ENCODE assay signal across 10 cellular contexts in genomic region chr5:137142371-137143243, GRCh38.
DNase-seq lines count a peak whose midpoint lies in the region; ATAC-seq and TF ChIP-seq lines count a peak whose summit lies in the region.
"Had no signal": no experiment of that assay in that cellular context is flagged by ENCODE, and none has a peak within 500 bp of the region (broad histone marks: within the 10 kb centered on the region; RNA-seq: fewer than 3 reads in every experiment).

No MANE protein-coding gene starts in this region.

- DNase-seq in Right ventricle myocardium inferior (ENCODE audit: missing footprints) (no peak), cardiac septum (ENCODE audit: low spot score) (no peak), M059J (ENCODE audit: low read depth) (peak; percentile 96), fibroblast of the aortic adventitia (ENCODE audit: low read depth) (peak; percentile 91), upper lobe of right lung (no peak), T-helper 2 cell (no peak), DMS53 treated with DMSO at 0.1 percent for 48 hours (lab: John Stamatoyannopoulos, UW; ENCODE audit: unreplicated experiment) (no peak)

- intact Hi-C loops in Right ventricle myocardium inferior (cut with DNase I) (no loop called here), cardiac septum (cut with DNase I) (no loop called here), upper lobe of right lung (cut with DNase I) (no loop called here)

- H3K4me3 ChIP-seq in fibroblast of the aortic adventitia (ENCODE audit: low read depth, low read length) (no peak overlapping the region), upper lobe of right lung (no peak overlapping the region)

- no peaks in the 10 kb centered on the region for H3K4me1 ChIP-seq in upper lobe of right lung

- TF ChIP-seq CTCF in fibroblast of the aortic adventitia (IDR thresholded peaks at IDR 0.05; ENCODE audit: insufficient read depth, low read length) (no peak), upper lobe of right lung (IDR thresholded peaks at IDR 0.05) (no peak)

- H3K36me3 ChIP-seq in upper lobe of right lung = no peaks in the 10 kb centered on the region

- ATAC-seq in Right ventricle myocardium inferior (peak; percentile 61), upper lobe of right lung (peak; percentile 55), GM21526 (IDR thresholded peaks at IDR 0.05; ENCODE audit: low FRiP score, unreplicated experiment) (no peak)

- no peaks in the 10 kb centered on the region for H3K9me3 ChIP-seq in upper lobe of right lung

- peaks cover 6% of the 10 kb centered on the region for H3K27me3 ChIP-seq in upper lobe of right lung

- no peak overlapping the region for H3K27ac ChIP-seq in upper lobe of right lung
- H3K27ac ChIP-seq: C4-2B, VCaP had no signal

Comparison
In these comparisons a context has a peak if more than half of its experiments do, and no peak if none do; other contexts are left out.
1. DNase-seq: peak in M059J (single experiment) and fibroblast of the aortic adventitia (single experiment); none in Right ventricle myocardium inferior (single experiment), cardiac septum (single experiment), upper lobe of right lung (single experiment), T-helper 2 cell (0 of 5) and DMS53 treated with DMSO at 0.1 percent for 48 hours (single experiment).